ENCODE assay signal across 21 cellular contexts in genomic region chrX:126580877-126581276, GRCh38. TPM values are rescaled to one million over a fixed set of nuclear protein-coding genes. Genes with fewer than 3 reads are reported as not detected.
"Had no signal": no experiment of that assay in that cellular context is flagged by ENCODE, and none has a peak within 500 bp of the region (broad histone marks: within the 10 kb centered on the region; RNA-seq: fewer than 3 reads in every experiment).

No MANE protein-coding gene starts in this region.

- H3K4me3 ChIP-seq: breast epithelium, gastroesophageal sphincter, heart right ventricle, thyroid gland, vagina had no signal

- DNase-seq: activated CD4-positive, CD25-positive, alpha-beta regulatory T cell treated with anti-CD3 and anti-CD28 coated beads, Interleukin-2, amount 50 U/mL, for 72 hours; activated naive CD4-positive, alpha-beta T cell treated with anti-CD3 and anti-CD28 coated beads for 36 hours; activated naive CD8-positive, alpha-beta T cell treated with anti-CD3 and anti-CD28 coated beads, Interleukin-2, amount 50 U/mL, for 24 hours; dermis blood vessel endothelial cell; heart right ventricle; left ventricle myocardium superior; mesenchymal stem cell; natural killer cell; retina; stimulated activated CD4-positive, alpha-beta T cell treated with anti-CD3 and anti-CD28 coated beads, Interleukin-15, amount 100 ng/mL, for 24 hours; stimulated activated CD4-positive, alpha-beta T cell treated with anti-CD3 and anti-CD28 coated beads, Interleukin-4, amount 100 ng/mL, for 1 hour; stimulated activated naive B cell treated with anti-CD40 and anti-IgM and Interleukin-4, amounts not matched to agents 10 μg/mL and 1 μg/mL and 100 μg/mL, for 72 hours; T1000; thyroid gland had no signal

- ATAC-seq: activated naive CD8-positive, alpha-beta T cell treated with anti-CD3 and anti-CD28 coated beads, Interleukin-2, amount 50 U/mL, for 24 hours; gastroesophageal sphincter; heart right ventricle; left ventricle myocardium superior; natural killer cell; stimulated activated naive B cell treated with anti-CD40 and anti-IgM and Interleukin-4, amounts not matched to agents 10 μg/mL and 1 μg/mL and 100 μg/mL, for 72 hours had no signal

- H3K4me1 ChIP-seq: breast epithelium, gastroesophageal sphincter, heart right ventricle, thyroid gland, vagina had no signal

- FAIRE-seq: keratinocyte had no signal

- H3K27me3 ChIP-seq: gastroesophageal sphincter, thyroid gland, vagina had no signal

- H3K36me3 ChIP-seq: breast epithelium, gastroesophageal sphincter, heart right ventricle, thyroid gland, vagina had no signal

- H3K27ac ChIP-seq: breast epithelium, gastroesophageal sphincter, heart right ventricle, thyroid gland, vagina had no signal

- H3K9me3 ChIP-seq: breast epithelium, gastroesophageal sphincter, heart right ventricle, thyroid gland, vagina had no signal

RNA-seq across cellular contexts. Expression of gene DCAF12L1, which starts 28.3 kb away (rescaled TPM):
- total RNA-seq: activated CD8-positive, alpha-beta memory T cell treated with anti-CD3 and anti-CD28 coated beads for 36 hours; activated naive CD4-positive, alpha-beta T cell treated with anti-CD3 and anti-CD28 coated beads for 36 hours; activated T-helper 1 cell treated with anti-CD3 and anti-CD28 coated beads, Interleukin-12 subunit alpha, Interleukin-12 subunit beta, Interleukin-2, Interleukin-4 antibody, amounts not matched to agents 30 ng/mL and 10 ng/mL and 1 ng/mL, durations not matched to agents 14 hours and 24 hours and 36 hours; aorta; breast epithelium; gastroesophageal sphincter; heart right ventricle; left ventricle myocardium superior; natural killer cell; vagina had no signal
